ENCODE assay signal across 1 cellular context in the genomic region with DNA sequence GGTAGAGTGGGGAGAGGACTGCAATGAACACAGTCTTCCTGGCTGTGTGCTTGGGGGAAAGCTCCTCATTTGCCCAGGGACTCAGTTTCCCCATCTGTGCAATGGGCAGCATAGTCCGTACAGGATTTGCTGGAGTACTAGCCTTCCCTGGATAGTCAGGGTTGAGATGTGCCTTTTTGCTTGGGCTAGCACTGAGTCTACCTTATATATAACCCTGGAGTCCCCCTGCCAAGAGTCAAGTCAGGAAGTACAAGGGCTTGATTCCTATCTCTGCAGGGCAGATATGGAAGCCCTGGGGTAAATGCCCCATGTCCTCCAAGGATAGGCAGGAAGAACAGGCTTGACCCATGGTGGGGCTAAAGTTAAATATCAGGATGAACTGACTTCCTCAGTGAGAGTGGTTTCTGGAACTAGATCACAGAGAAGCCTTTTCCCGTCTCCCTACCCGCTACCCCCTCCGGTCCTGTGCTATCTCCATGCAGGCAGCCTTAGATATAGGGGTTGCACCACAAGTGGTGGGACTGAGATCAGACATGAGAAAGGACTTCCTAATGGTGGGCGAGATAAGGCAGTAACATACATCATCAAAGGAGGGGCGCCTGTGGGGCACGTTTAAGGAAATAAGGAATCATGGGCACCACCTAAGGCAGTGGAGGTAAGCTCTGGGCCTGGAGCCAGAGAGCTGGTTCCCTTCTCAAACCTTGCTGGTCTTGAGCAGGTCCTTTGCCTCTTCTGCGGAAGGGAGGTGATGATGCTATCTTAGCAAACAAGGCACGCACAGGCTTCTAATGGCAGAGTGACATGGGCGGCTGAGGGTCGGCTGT.
TF ChIP-seq lines count a peak whose summit lies in the region.

No MANE protein-coding gene starts in this region.

TF ChIP-seq in K562, 482 proteins besides CTCF, POLR2A, EP300 and RAD21 (continued from another document):
- TF ChIP-seq, protein P1, sequence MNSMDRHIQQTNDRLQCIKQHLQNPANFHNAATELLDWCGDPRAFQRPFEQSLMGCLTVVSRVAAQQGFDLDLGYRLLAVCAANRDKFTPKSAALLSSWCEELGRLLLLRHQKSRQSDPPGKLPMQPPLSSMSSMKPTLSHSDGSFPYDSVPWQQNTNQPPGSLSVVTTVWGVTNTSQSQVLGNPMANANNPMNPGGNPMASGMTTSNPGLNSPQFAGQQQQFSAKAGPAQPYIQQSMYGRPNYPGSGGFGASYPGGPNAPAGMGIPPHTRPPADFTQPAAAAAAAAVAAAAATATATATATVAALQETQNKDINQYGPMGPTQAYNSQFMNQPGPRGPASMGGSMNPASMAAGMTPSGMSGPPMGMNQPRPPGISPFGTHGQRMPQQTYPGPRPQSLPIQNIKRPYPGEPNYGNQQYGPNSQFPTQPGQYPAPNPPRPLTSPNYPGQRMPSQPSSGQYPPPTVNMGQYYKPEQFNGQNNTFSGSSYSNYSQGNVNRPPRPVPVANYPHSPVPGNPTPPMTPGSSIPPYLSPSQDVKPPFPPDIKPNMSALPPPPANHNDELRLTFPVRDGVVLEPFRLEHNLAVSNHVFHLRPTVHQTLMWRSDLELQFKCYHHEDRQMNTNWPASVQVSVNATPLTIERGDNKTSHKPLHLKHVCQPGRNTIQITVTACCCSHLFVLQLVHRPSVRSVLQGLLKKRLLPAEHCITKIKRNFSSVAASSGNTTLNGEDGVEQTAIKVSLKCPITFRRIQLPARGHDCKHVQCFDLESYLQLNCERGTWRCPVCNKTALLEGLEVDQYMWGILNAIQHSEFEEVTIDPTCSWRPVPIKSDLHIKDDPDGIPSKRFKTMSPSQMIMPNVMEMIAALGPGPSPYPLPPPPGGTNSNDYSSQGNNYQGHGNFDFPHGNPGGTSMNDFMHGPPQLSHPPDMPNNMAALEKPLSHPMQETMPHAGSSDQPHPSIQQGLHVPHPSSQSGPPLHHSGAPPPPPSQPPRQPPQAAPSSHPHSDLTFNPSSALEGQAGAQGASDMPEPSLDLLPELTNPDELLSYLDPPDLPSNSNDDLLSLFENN (IDR thresholded peaks at IDR 0.05; ENCODE audit: low read depth in 2 of 2, low read length in 2 of 2): peak in 1 of 2 experiments; percentile 85; a peak in 2 of 4 replicates
- peak; percentile 18 for TF ChIP-seq ZFP36 (IDR thresholded peaks at IDR 0.05; ENCODE audit: low read depth, low read length, partially characterized antibody)
- TF ChIP-seq EGR1 (conservative IDR thresholded peaks at IDR 0.05): peak; percentile 63
- TF ChIP-seq HDAC3 (IDR thresholded peaks at IDR 0.05; ENCODE audit: borderline replicate concordance, partially characterized antibody): peak; percentile 58
- TF ChIP-seq ZNF717 (CRISPR knock-in tag; IDR thresholded peaks at IDR 0.05): 0 out of 2 replicates have a peak, but pooled peaks have one; percentile 43
- TF ChIP-seq, protein P2, sequence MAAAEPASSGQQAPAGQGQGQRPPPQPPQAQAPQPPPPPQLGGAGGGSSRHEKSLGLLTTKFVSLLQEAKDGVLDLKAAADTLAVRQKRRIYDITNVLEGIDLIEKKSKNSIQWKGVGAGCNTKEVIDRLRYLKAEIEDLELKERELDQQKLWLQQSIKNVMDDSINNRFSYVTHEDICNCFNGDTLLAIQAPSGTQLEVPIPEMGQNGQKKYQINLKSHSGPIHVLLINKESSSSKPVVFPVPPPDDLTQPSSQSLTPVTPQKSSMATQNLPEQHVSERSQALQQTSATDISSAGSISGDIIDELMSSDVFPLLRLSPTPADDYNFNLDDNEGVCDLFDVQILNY (CRISPR knock-in tag; IDR thresholded peaks at IDR 0.05): 0 out of 2 replicates have a peak, but pooled peaks have one; percentile 40
- TF ChIP-seq, protein P3, sequence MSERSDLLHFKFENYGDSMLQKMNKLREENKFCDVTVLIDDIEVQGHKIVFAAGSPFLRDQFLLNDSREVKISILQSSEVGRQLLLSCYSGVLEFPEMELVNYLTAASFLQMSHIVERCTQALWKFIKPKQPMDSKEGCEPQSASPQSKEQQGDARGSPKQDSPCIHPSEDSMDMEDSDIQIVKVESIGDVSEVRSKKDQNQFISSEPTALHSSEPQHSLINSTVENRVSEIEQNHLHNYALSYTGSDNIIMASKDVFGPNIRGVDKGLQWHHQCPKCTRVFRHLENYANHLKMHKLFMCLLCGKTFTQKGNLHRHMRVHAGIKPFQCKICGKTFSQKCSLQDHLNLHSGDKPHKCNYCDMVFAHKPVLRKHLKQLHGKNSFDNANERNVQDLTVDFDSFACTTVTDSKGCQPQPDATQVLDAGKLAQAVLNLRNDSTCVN (CRISPR knock-in tag; IDR thresholded peaks at IDR 0.05): no peak
- TF ChIP-seq ZNF778 (CRISPR knock-in tag; IDR thresholded peaks at IDR 0.05): no peak
- peak; percentile 91 for TF ChIP-seq CHD4 (IDR thresholded peaks at IDR 0.05; ENCODE audit: insufficient read depth, insufficient replicate concordance, low read depth, low read length, poor library complexity, severe bottlenecking)
- TF ChIP-seq, protein P4, sequence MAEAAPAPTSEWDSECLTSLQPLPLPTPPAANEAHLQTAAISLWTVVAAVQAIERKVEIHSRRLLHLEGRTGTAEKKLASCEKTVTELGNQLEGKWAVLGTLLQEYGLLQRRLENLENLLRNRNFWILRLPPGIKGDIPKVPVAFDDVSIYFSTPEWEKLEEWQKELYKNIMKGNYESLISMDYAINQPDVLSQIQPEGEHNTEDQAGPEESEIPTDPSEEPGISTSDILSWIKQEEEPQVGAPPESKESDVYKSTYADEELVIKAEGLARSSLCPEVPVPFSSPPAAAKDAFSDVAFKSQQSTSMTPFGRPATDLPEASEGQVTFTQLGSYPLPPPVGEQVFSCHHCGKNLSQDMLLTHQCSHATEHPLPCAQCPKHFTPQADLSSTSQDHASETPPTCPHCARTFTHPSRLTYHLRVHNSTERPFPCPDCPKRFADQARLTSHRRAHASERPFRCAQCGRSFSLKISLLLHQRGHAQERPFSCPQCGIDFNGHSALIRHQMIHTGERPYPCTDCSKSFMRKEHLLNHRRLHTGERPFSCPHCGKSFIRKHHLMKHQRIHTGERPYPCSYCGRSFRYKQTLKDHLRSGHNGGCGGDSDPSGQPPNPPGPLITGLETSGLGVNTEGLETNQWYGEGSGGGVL (CRISPR knock-in tag; IDR thresholded peaks at IDR 0.05): no peak
- peak; percentile 93 for TF ChIP-seq SMARCA4 (IDR thresholded peaks at IDR 0.05)
- TF ChIP-seq NR2F6 (CRISPR knock-in tag; IDR thresholded peaks at IDR 0.05): no peak
TF ChIP-seq in K562: peak in this region for 160.
